In genomic region chr4:1730532-1731135, GRCh38 we compare ENCODE assay signal across 18 cellular contexts.
"Had no signal": no experiment of that assay in that cellular context is flagged by ENCODE, and none has a peak within 500 bp of the region (broad histone marks: within the 10 kb centered on the region; RNA-seq: fewer than 3 reads in every experiment).

No MANE protein-coding gene starts in this region.

- H3K4me3 Mint-ChIP-seq: activated CD4-positive, alpha-beta T cell treated with anti-CD3 and anti-CD28 coated beads for 36 hours; immature natural killer cell; mesothelial cell of epicardium; neural progenitor cell; stimulated activated effector memory CD8-positive, alpha-beta T cell treated with anti-CD3 and anti-CD28 coated beads, Interleukin-12 subunit alpha, Interleukin-12 subunit beta, amount 100 ng/mL, for 72 hours; T-helper 17 cell had no signal

- H3K36me3 ChIP-seq: pancreas had no signal

- H3K27ac ChIP-seq: gastrocnemius medialis, heart left ventricle, lower lobe of right lung, neural progenitor cell, pancreas had no signal

- H3K9me3 Mint-ChIP-seq: immature natural killer cell; mesothelial cell of epicardium; neural progenitor cell; stimulated activated effector memory CD8-positive, alpha-beta T cell treated with anti-CD3 and anti-CD28 coated beads, Interleukin-12 subunit alpha, Interleukin-12 subunit beta, amount 100 ng/mL, for 72 hours had no signal

- H3K4me3 ChIP-seq: gastrocnemius medialis, lower lobe of right lung, neural progenitor cell, pancreas had no signal

- DNase-seq: activated effector memory CD4-positive, alpha-beta T cell treated with Interleukin-2 at 50 U/mL for 16 hours; activated naive CD4-positive, alpha-beta T cell treated with anti-CD3 and anti-CD28 coated beads, Interleukin-2, amount 50 U/mL, for 16 hours; activated T-cell treated with anti-CD3 and anti-CD28 coated beads for 4 hours; erythroblast; gastrocnemius medialis; immature natural killer cell; left cardiac atrium; lower lobe of right lung; stimulated activated CD4-positive, alpha-beta T cell treated with anti-CD3 and anti-CD28 coated beads, Interleukin-12 subunit alpha, Interleukin-12 subunit beta, amount 100 ng/mL, for 4 hours; stimulated activated CD4-positive, alpha-beta T cell treated with anti-CD3 and anti-CD28 coated beads, Interleukin-2, amount 100 ng/mL, for 24 hours; T-helper 17 cell had no signal

- H3K27ac Mint-ChIP-seq: immature natural killer cell; mesothelial cell of epicardium; neural progenitor cell; stimulated activated effector memory CD8-positive, alpha-beta T cell treated with anti-CD3 and anti-CD28 coated beads, Interleukin-12 subunit alpha, Interleukin-12 subunit beta, amount 100 ng/mL, for 72 hours had no signal

- H3K27me3 Mint-ChIP-seq: activated CD4-positive, alpha-beta T cell treated with anti-CD3 and anti-CD28 coated beads for 36 hours; T-helper 17 cell had no signal

- FAIRE-seq: pancreas, urothelium cell line had no signal

- H3K9me3 ChIP-seq: gastrocnemius medialis, heart left ventricle, lower lobe of right lung, pancreas had no signal

- H3K9ac ChIP-seq: neural progenitor cell had no signal
